Comparison of ENCODE assay signal across 7 cellular contexts in the genomic region with DNA sequence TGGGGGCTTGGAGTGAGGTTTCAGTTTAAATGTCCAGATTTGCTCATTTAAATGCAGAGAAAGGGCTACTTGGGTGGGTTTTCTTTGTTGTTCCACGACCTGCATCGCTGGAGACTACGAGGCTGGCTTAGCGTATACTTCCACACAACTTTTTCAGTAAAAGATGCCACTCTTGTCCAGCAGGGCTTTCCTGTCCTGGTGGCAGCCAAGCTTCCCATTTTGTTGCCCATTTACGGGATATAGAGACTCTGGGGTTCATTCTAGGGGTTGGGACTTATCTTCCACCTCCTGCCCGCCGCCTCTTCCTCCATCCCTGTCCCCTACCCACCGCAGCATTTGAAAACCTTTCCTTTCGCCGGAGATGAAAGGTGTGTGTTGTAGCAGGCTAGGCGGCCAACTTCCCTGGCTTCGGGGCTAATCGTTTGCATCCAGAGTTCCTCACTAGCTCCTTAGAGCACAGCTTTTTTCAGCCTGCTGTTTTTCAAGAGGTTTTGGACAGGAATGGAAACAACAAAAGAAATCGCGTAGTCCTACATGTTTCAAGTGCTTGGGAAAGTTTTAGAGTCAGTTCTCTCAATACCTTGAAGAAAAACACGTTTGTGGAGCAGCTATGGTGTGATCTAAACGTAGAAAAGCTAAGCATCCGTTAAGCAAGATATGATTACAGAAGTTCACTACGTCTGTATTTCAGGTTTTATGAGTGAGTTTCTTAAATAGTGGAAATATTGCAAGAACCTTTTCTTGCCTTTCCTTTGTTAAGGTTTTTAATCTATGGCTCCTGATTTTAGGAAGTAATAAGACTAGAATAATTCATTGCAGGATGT. TPM values are rescaled to one million over a fixed set of nuclear protein-coding genes. Genes with fewer than 3 reads are reported as not detected.
DNase-seq lines count a peak whose midpoint lies in the region; ATAC-seq, FAIRE-seq and TF ChIP-seq lines count a peak whose summit lies in the region.

No MANE protein-coding gene starts in this region.

- 4% methylated on average over 19 of the region's 19 CpGs for WGBS in suprapubic skin

- DNase-seq in ELF-1 (ENCODE audit: low read depth, low spot score) (peak; percentile 69), LNCaP clone FGC (ENCODE audit: low read depth) (no peak), keratinocyte (ENCODE audit: low read depth, low spot score) (no peak), suprapubic skin (ENCODE audit: low spot score in 2 of 2) (no peak), GM19238 (ENCODE audit: insufficient read length, low spot score) (no peak)
- DNase-seq in activated naive CD8-positive, alpha-beta T cell treated with anti-CD3 and anti-CD28 coated beads, Interleukin-2, amount 10 ng/mL, durations not matched to agents 7 days and 5 days = no peak

- H3K27ac Mint-ChIP-seq in activated naive CD8-positive, alpha-beta T cell treated with anti-CD3 and anti-CD28 coated beads, Interleukin-2, amount 10 ng/mL, durations not matched to agents 7 days and 5 days = no peak overlapping the region

- H3K9me1 ChIP-seq in keratinocyte (ENCODE audit: control insufficient read depth, extremely low read depth, insufficient read depth, low read length) = no peaks in the 10 kb centered on the region

- H2AFZ ChIP-seq in keratinocyte (ENCODE audit: control insufficient read depth, low read length) = peak overlapping the region; percentile 94

- TF ChIP-seq CTCF in LNCaP clone FGC (IDR thresholded peaks at IDR 0.05; ENCODE audit: control insufficient read depth, extremely low read depth, insufficient read depth) (0 out of 2 replicates have a peak, but pooled peaks have one; percentile 7), keratinocyte (optimal IDR thresholded peaks at IDR 0.05 in 1 of 3, IDR thresholded peaks at IDR 0.05 in 1 of 3, conservative IDR thresholded peaks at IDR 0.05 in 1 of 3; ENCODE audit: extremely low read depth in 1 of 3, insufficient read depth in 2 of 3, low read length in 3 of 3) (peak in 2 of 3 experiments; percentile 31 to 35), suprapubic skin (IDR thresholded peaks at IDR 0.05) (no peak)

- H3K36me3 ChIP-seq in keratinocyte (ENCODE audit: control insufficient read depth in 2 of 2, extremely low read depth in 1 of 2, insufficient read depth in 2 of 2, low read length in 2 of 2) (no peaks in the 10 kb centered on the region), suprapubic skin (no peaks in the 10 kb centered on the region)

- H3K4me3 Mint-ChIP-seq in activated naive CD8-positive, alpha-beta T cell treated with anti-CD3 and anti-CD28 coated beads, Interleukin-2, amount 10 ng/mL, durations not matched to agents 7 days and 5 days = peak overlapping the region; percentile 94

- no peaks in the 10 kb centered on the region for H3K9me3 Mint-ChIP-seq in activated naive CD8-positive, alpha-beta T cell treated with anti-CD3 and anti-CD28 coated beads, Interleukin-2, amount 10 ng/mL, durations not matched to agents 7 days and 5 days

- peaks cover 19% of the 10 kb centered on the region for H3K4me1 Mint-ChIP-seq in activated naive CD8-positive, alpha-beta T cell treated with anti-CD3 and anti-CD28 coated beads, Interleukin-2, amount 10 ng/mL, durations not matched to agents 7 days and 5 days

- peak overlapping the region; percentile 77 for H3K4me3 ChIP-seq in LNCaP clone FGC (ENCODE audit: low read depth, low read length)
- peak overlapping the region; percentile 53 to 91 (median 79) for H3K4me3 ChIP-seq in keratinocyte (ENCODE audit: control insufficient read depth in 2 of 3, extremely low read depth in 1 of 3, insufficient read depth in 2 of 3, low read depth in 1 of 3, low read length in 3 of 3)
- H3K4me3 ChIP-seq in suprapubic skin = peak overlapping the region; percentile 76

- peak overlapping the region; percentile 76 for H3K9ac ChIP-seq in keratinocyte (ENCODE audit: control insufficient read depth, extremely low read depth, insufficient read depth, low read length)

- dilution Hi-C loops in keratinocyte (cut with MboI; ENCODE audit: extremely low pct_ligation_motif_present, low sequenced_read_pairs) = no loop called here

- H3K4me1 ChIP-seq in keratinocyte (ENCODE audit: control insufficient read depth, extremely low read depth, insufficient read depth, low read length) = peaks cover 5% of the 10 kb centered on the region
- peaks cover 16% of the 10 kb centered on the region for H3K4me1 ChIP-seq in suprapubic skin

- no peaks in the 10 kb centered on the region for H3K9me3 ChIP-seq in keratinocyte (ENCODE audit: control insufficient read depth, low read depth, low read length)
- H3K9me3 ChIP-seq in suprapubic skin = no peaks in the 10 kb centered on the region

- peaks cover 34% of the 10 kb centered on the region for H3K27me3 Mint-ChIP-seq in activated naive CD8-positive, alpha-beta T cell treated with anti-CD3 and anti-CD28 coated beads, Interleukin-2, amount 10 ng/mL, durations not matched to agents 7 days and 5 days

- POLR2A ChIA-PET in activated naive CD8-positive, alpha-beta T cell treated with anti-CD3 and anti-CD28 coated beads, Interleukin-2, amount 10 ng/mL, durations not matched to agents 7 days and 5 days (lab: Charles Lee) = interaction anchor here (0.9 to 2.4 kb wide), 2 partner anchors 17 to 26 kb away, joined by 3 to 18 read pairs; a partner anchor contains a TSS

- peak; percentile 21 for ATAC-seq in GM21515 (IDR thresholded peaks at IDR 0.05; ENCODE audit: unreplicated experiment)
- ATAC-seq in activated naive CD8-positive, alpha-beta T cell treated with anti-CD3 and anti-CD28 coated beads, Interleukin-2, amount 10 ng/mL, durations not matched to agents 7 days and 5 days (ENCODE audit: low read depth) = no peak

- peak overlapping the region; percentile 89 for H3K4me2 ChIP-seq in keratinocyte (ENCODE audit: control insufficient read depth, extremely low read depth, insufficient read depth, low read depth, low read length)

- H3K27me3 ChIP-seq in keratinocyte (ENCODE audit: control insufficient read depth, extremely low read depth, insufficient read depth, low read length) (no peaks in the 10 kb centered on the region), suprapubic skin (peaks cover 7% of the 10 kb centered on the region)

- no peak for TF ChIP-seq EP300 in suprapubic skin (IDR thresholded peaks at IDR 0.05)

- peaks cover 4% of the 10 kb centered on the region for H3K79me2 ChIP-seq in keratinocyte (ENCODE audit: control insufficient read depth, insufficient read depth, low read length)

- FAIRE-seq in keratinocyte (lab: Jason Lieb, UNC) = no peak

- TF ChIP-seq POLR2A in suprapubic skin (IDR thresholded peaks at IDR 0.05) = no peak

- H4K20me1 ChIP-seq in keratinocyte (ENCODE audit: control insufficient read depth, extremely low read depth, insufficient read depth, low read length) = no peaks in the 10 kb centered on the region

- peaks cover 2% of the 10 kb centered on the region for H3K36me3 Mint-ChIP-seq in activated naive CD8-positive, alpha-beta T cell treated with anti-CD3 and anti-CD28 coated beads, Interleukin-2, amount 10 ng/mL, durations not matched to agents 7 days and 5 days

- H3K27ac ChIP-seq in keratinocyte (ENCODE audit: control insufficient read depth, insufficient read depth, low read length) (peak overlapping the region; percentile 53), suprapubic skin (no peak overlapping the region)

RNA-seq across cellular contexts. Expression of a gene that starts 0.8 kb away (rescaled TPM):
- 1 to 10 TPM; 1.2 to 2.2 TPM for total RNA-seq in activated naive CD8-positive, alpha-beta T cell treated with anti-CD3 and anti-CD28 coated beads, Interleukin-2, amount 10 ng/mL, durations not matched to agents 7 days and 5 days
- 3.7 to 10.0 TPM (median 8.0 TPM) in 3 replicates for polyA plus RNA-seq in keratinocyte
- polyA plus RNA-seq in keratinocyte (2011; ENCODE audit: low read depth) = 1.2 TPM
- polyA plus RNA-seq in keratinocyte (2011; cell fraction: cytosol; rRNA removed) = 1.9 and 4.9 TPM in 2 replicates
- 4.4 and 7.1 TPM in 2 replicates for polyA plus RNA-seq in keratinocyte (2011; cell fraction: nucleus; rRNA removed)
- polyA plus RNA-seq in keratinocyte (2012; ENCODE audit: low replicate concordance) = 1.4 and 6.4 TPM in 2 replicates
- polyA minus RNA-seq in keratinocyte = 1.2 to 3.0 TPM (median 2.8 TPM) in 3 replicates
- polyA minus RNA-seq in keratinocyte (2011; cell fraction: cytosol; rRNA and poly(A)+ RNA removed) = 0.96 TPM
- 1.1 and 5.4 TPM in 2 replicates for polyA minus RNA-seq in keratinocyte (2011; cell fraction: nucleus; rRNA and poly(A)+ RNA removed)
- total RNA-seq in suprapubic skin = 1 to 10 TPM in 3 of 4 donors, under 1 TPM in 1; 0.72 to 2.8 (median 1.4) TPM

RNA-seq across cellular contexts. Expression of a gene that starts 25.9 kb away (rescaled TPM):
- 100 to 1,000 TPM; 181 to 183 TPM for total RNA-seq in activated naive CD8-positive, alpha-beta T cell treated with anti-CD3 and anti-CD28 coated beads, Interleukin-2, amount 10 ng/mL, durations not matched to agents 7 days and 5 days
- polyA plus RNA-seq in keratinocyte = 269 to 432 TPM (median 303 TPM) in 3 replicates
- polyA plus RNA-seq in keratinocyte (2011; ENCODE audit: low read depth) = 124 TPM
- 248 and 423 TPM in 2 replicates for polyA plus RNA-seq in keratinocyte (2011; cell fraction: cytosol; rRNA removed)
- polyA plus RNA-seq in keratinocyte (2011; cell fraction: nucleus; rRNA removed) = 178 and 281 TPM in 2 replicates
- polyA plus RNA-seq in keratinocyte (2012; ENCODE audit: low replicate concordance) = 223 and 264 TPM in 2 replicates
- 8.2 to 189 TPM (median 81.7 TPM) in 3 replicates for polyA minus RNA-seq in keratinocyte
- polyA minus RNA-seq in keratinocyte (2011; cell fraction: cytosol; rRNA and poly(A)+ RNA removed) = 90.7 TPM
- polyA minus RNA-seq in keratinocyte (2011; cell fraction: nucleus; rRNA and poly(A)+ RNA removed) = 38.6 and 60.1 TPM in 2 replicates
- total RNA-seq in suprapubic skin = 100 to 1,000 TPM; 102 to 113 (median 106) TPM

RNA-seq across cellular contexts. Expression of a gene that starts 54.6 kb away (rescaled TPM):
- not detected for total RNA-seq in activated naive CD8-positive, alpha-beta T cell treated with anti-CD3 and anti-CD28 coated beads, Interleukin-2, amount 10 ng/mL, durations not matched to agents 7 days and 5 days
- 0.10 TPM in 1 of 3 replicates, not detected in the others for polyA plus RNA-seq in keratinocyte
- not detected for polyA plus RNA-seq in keratinocyte (2011; ENCODE audit: low read depth)
- not detected in 2 replicates for polyA plus RNA-seq in keratinocyte (2011; cell fraction: cytosol; rRNA removed)
- 0.36 TPM in 1 of 2 replicates, not detected in the other for polyA plus RNA-seq in keratinocyte (2011; cell fraction: nucleus; rRNA removed)
- 0.14 and 0.20 TPM in 2 replicates for polyA plus RNA-seq in keratinocyte (2012; ENCODE audit: low replicate concordance)
- not detected in 3 replicates for polyA minus RNA-seq in keratinocyte
- not detected for polyA minus RNA-seq in keratinocyte (2011; cell fraction: cytosol; rRNA and poly(A)+ RNA removed)
- polyA minus RNA-seq in keratinocyte (2011; cell fraction: nucleus; rRNA and poly(A)+ RNA removed) = not detected in 2 replicates
- 1 to 10 TPM in 2 of 4 donors, under 1 TPM in 1, not detected in 1; 0.70 to 1.9 (median 1.6) TPM for total RNA-seq in suprapubic skin

RNA-seq across cellular contexts. Expression of a gene that starts 58.8 kb away (rescaled TPM):
- total RNA-seq in activated naive CD8-positive, alpha-beta T cell treated with anti-CD3 and anti-CD28 coated beads, Interleukin-2, amount 10 ng/mL, durations not matched to agents 7 days and 5 days = 1 to 10 TPM; 1.6 to 2.4 TPM
- 1.9 to 3.9 TPM (median 2.2 TPM) in 3 replicates for polyA plus RNA-seq in keratinocyte
- polyA plus RNA-seq in keratinocyte (2011; ENCODE audit: low read depth) = 0.79 TPM
- polyA plus RNA-seq in keratinocyte (2011; cell fraction: cytosol; rRNA removed) = 2.0 and 4.0 TPM in 2 replicates
- polyA plus RNA-seq in keratinocyte (2011; cell fraction: nucleus; rRNA removed) = 2.4 and 2.5 TPM in 2 replicates
- 1.6 and 2.2 TPM in 2 replicates for polyA plus RNA-seq in keratinocyte (2012; ENCODE audit: low replicate concordance)
- 0.66 to 2.6 TPM (median 1.6 TPM) in 3 replicates for polyA minus RNA-seq in keratinocyte
- 2.3 TPM for polyA minus RNA-seq in keratinocyte (2011; cell fraction: cytosol; rRNA and poly(A)+ RNA removed)
- polyA minus RNA-seq in keratinocyte (2011; cell fraction: nucleus; rRNA and poly(A)+ RNA removed) = 0.53 and 2.2 TPM in 2 replicates
- 1 to 10 TPM; 2.6 to 9.6 (median 6.1) TPM for total RNA-seq in suprapubic skin

Comparison
In these comparisons a context has a peak if more than half of its experiments do, and no peak if none do; other contexts are left out.
1. CTCF ChIP-seq: peak in LNCaP clone FGC (single experiment) and keratinocyte (2 of 3); none in suprapubic skin (0 of 2).
2. Peak in every context shown above with its lines, with median percentiles within 50 percentile points of each other: H3K4me3 ChIP-seq.